In genomic region chr7:77217474-77218185, GRCh38 we compare ENCODE assay signal across 20 cellular contexts. TPM values are rescaled to one million over a fixed set of nuclear protein-coding genes. Genes with fewer than 3 reads are reported as not detected.
A peak's percentile ranks its signal among the peaks of the same experiment; 100 is the strongest.
DNase-seq lines count a peak whose midpoint lies in the region; ATAC-seq and TF ChIP-seq lines count a peak whose summit lies in the region.
"Had no signal": no experiment of that assay in that cellular context is flagged by ENCODE, and none has a peak within 500 bp of the region (broad histone marks: within the 10 kb centered on the region; RNA-seq: fewer than 3 reads in every experiment).

No MANE protein-coding gene starts in this region.

- BruUV-seq in IMR-90 (replicated peaks; lab: Mats Ljungman, UMichigan): no TSS peak

- H3K4me3 Mint-ChIP-seq in mesothelial cell of epicardium: no peak overlapping the region
- H3K4me3 Mint-ChIP-seq: CD8-positive, alpha-beta T cell; HFFc6 had no signal

- H3K4me1 ChIP-seq in IMR-90 (ENCODE audit: control insufficient read depth, insufficient read depth, low read length) (peaks cover 2% of the 10 kb centered on the region; the same call in 1 of the 2 replicates), mucosa of descending colon (ENCODE audit: low read depth) (peaks cover 9% of the 10 kb centered on the region)

- CTCF ChIA-PET in IMR-90 (lab: Yijun Ruan, JAX): interaction anchor here (0.6 kb wide), 2 partner anchors 11 to 25 kb away, joined by 3 to 6 read pairs; no protein-coding TSS in a partner anchor

- no peak overlapping the region for H3K4me2 ChIP-seq in IMR-90 (ENCODE audit: low read depth, low read length)
- H3K4me2 ChIP-seq: KMS-11 had no signal

- H3K18ac ChIP-seq in IMR-90 (ENCODE audit: low read depth, low read length): no peak overlapping the region; the same call in 1 of the 2 replicates

- peaks cover 20% of the 10 kb centered on the region for H3K9me3 Mint-ChIP-seq in mesothelial cell of epicardium

- TF ChIP-seq RAD21 in IMR-90 (IDR thresholded peaks at IDR 0.05; ENCODE audit: low read length): no peak

- H3K36me3 ChIP-seq in IMR-90 (ENCODE audit: control insufficient read depth, insufficient read depth, low read length) (no peaks in the 10 kb centered on the region), mucosa of descending colon (ENCODE audit: low read depth) (no peaks in the 10 kb centered on the region)
- H3K36me3 ChIP-seq: SJCRH30 had no signal

- no peaks in the 10 kb centered on the region for H3K9me3 ChIP-seq in IMR-90 (ENCODE audit: control insufficient read depth, insufficient read depth, low read length)
- H3K9me3 ChIP-seq in mucosa of descending colon: peaks cover 3% of the 10 kb centered on the region

- no peaks in the 10 kb centered on the region for H4K20me1 ChIP-seq in IMR-90 (ENCODE audit: insufficient read depth, low read length)
- H4K20me1 ChIP-seq: BLaER1 treated with 17β-estradiol and CSF1 and Interleukin-3, amounts not matched to agents 10 nM and 100 nM had no signal

- no peak overlapping the region for H4K5ac ChIP-seq in IMR-90 (ENCODE audit: low read depth, low read length)

- H2BK5ac ChIP-seq in IMR-90 (ENCODE audit: low read depth, low read length, poor library complexity, severe bottlenecking): peak overlapping the region; percentile 39

- H2AK5ac ChIP-seq in IMR-90 (ENCODE audit: low read depth, low read length): no peak overlapping the region

- no peak overlapping the region for H2AK9ac ChIP-seq in IMR-90 (replicated peaks; ENCODE audit: low read depth, low read length, poor library complexity)

- TF ChIP-seq POLR2A in IMR-90 (IDR thresholded peaks at IDR 0.05; ENCODE audit: low read depth, low read length) (no peak), erythroblast (IDR thresholded peaks at IDR 0.05; ENCODE audit: low read length) (no peak)

- no peak overlapping the region for H4K8ac ChIP-seq in IMR-90 (ENCODE audit: low read depth in 2 of 2, low read length in 2 of 2)

- H3K36me3 Mint-ChIP-seq in mesothelial cell of epicardium: peaks cover 2% of the 10 kb centered on the region

- H2BK15ac ChIP-seq in IMR-90 (ENCODE audit: low read depth, low read length): no peak overlapping the region

- no peak overlapping the region for H2BK20ac ChIP-seq in IMR-90 (ENCODE audit: low read depth, low read length)

- TF ChIP-seq CTCF in IMR-90 (conservative IDR thresholded peaks at IDR 0.05; ENCODE audit: low read depth, low read length) (no peak), mucosa of descending colon (IDR thresholded peaks at IDR 0.05) (no peak), mesothelial cell of epicardium (IDR thresholded peaks at IDR 0.05; ENCODE audit: unreplicated experiment) (no peak)

- H3K4me3 ChIP-seq in IMR-90 (ENCODE audit: insufficient read depth, low read depth, low read length) (no peak overlapping the region), mucosa of descending colon (no peak overlapping the region)
- H3K4me3 ChIP-seq: BLaER1 treated with 17β-estradiol and CSF1 and Interleukin-3, amounts not matched to agents 10 nM and 100 nM; SJCRH30 had no signal

- no peak overlapping the region for H3K23ac ChIP-seq in IMR-90 (ENCODE audit: low read depth, low read length)

- no peak overlapping the region for H2BK120ac ChIP-seq in IMR-90 (ENCODE audit: low read depth, low read length)

- H3K27me3 ChIP-seq in IMR-90 (ENCODE audit: control insufficient read depth, insufficient read depth, low read length): no peaks in the 10 kb centered on the region
- H3K27me3 ChIP-seq: BLaER1 treated with 17β-estradiol and CSF1 and Interleukin-3, amounts not matched to agents 10 nM and 100 nM; SJCRH30 had no signal

- H3K9ac ChIP-seq in IMR-90 (ENCODE audit: low read depth, low read length): no peak overlapping the region
- H3K9ac ChIP-seq: BLaER1 treated with 17β-estradiol and CSF1 and Interleukin-3, amounts not matched to agents 10 nM and 100 nM; KMS-11 had no signal

- in situ Hi-C loops in IMR-90 (cut with MboI; ENCODE audit: low sequenced_read_pairs): no loop called here

- no CpG with 5 or more reads among the region's 2 CpGs for WGBS in IMR-90 (ENCODE audit: extremely low coverage in 2 of 2, insufficient read length in 1 of 2), 2 experiments

- H4K91ac ChIP-seq in IMR-90 (ENCODE audit: insufficient read depth, low read depth, low read length): no peak overlapping the region

- no peak overlapping the region for H3K27ac ChIP-seq in IMR-90 (ENCODE audit: insufficient read depth, low read length)
- H3K27ac ChIP-seq: BLaER1 treated with 17β-estradiol and CSF1 and Interleukin-3, amounts not matched to agents 10 nM and 100 nM; KMS-11; SJCRH30 had no signal

- no peak overlapping the region for H3K56ac ChIP-seq in IMR-90 (ENCODE audit: extremely low read depth, insufficient read depth, low read length)

- POLR2A ChIA-PET in IMR-90 (lab: Charles Lee; ENCODE audit: unreplicated experiment): no interaction called here

- intact Hi-C loops in IMR-90 (cut with micrococcal nuclease) (no loop called here), mucosa of descending colon (cut with DNase I, micrococcal nuclease) (no loop called here)

- H3K27me3 Mint-ChIP-seq in mesothelial cell of epicardium (ENCODE audit: low read depth): no peaks in the 10 kb centered on the region

- H3K9me1 ChIP-seq in IMR-90 (ENCODE audit: insufficient read depth, low read length): peaks cover 3% of the 10 kb centered on the region; the same call in 1 of the 2 replicates

- no peaks in the 10 kb centered on the region for H3K4me1 Mint-ChIP-seq in mesothelial cell of epicardium

- ATAC-seq in IMR-90 (ENCODE audit: low read depth) (peak; percentile 61), esophagus mucosa (peak; percentile 33), mucosa of descending colon (peak; percentile 58), GM19455 (IDR thresholded peaks at IDR 0.05; ENCODE audit: unreplicated experiment) (no peak)
- ATAC-seq: CD8-positive, alpha-beta T cell had no signal

- no peak overlapping the region for H3K4ac ChIP-seq in IMR-90 (ENCODE audit: low read depth, low read length)

- H3K14ac ChIP-seq in IMR-90 (replicated peaks; ENCODE audit: low read depth, low read length): no peak overlapping the region

- DNase-seq in ELR (ENCODE audit: low read depth): peak; percentile 55
- DNase-seq in IMR-90: peak; percentile 61
- DNase-seq in mucosa of descending colon: no peak
- DNase-seq in erythroblast (lab: John Stamatoyannopoulos, UW): no peak
- no peak for DNase-seq in mesothelial cell of epicardium (ENCODE audit: low spot score in 2 of 2, unreplicated experiment in 2 of 2)
- DNase-seq: CD8-positive, alpha-beta T cell; DMS53; EL; HFFc6; NCI-H1417 treated with DMSO at 0.1 percent for 48 hours; NCI-H1930; NCI-H226; NCI-H524 treated with DMSO at 0.1 percent for 48 hours; SJCRH30 had no signal

- no peaks in the 10 kb centered on the region for H3K79me1 ChIP-seq in IMR-90 (ENCODE audit: low read depth in 1 of 2, low read length in 2 of 2)

- H2AFZ ChIP-seq in IMR-90 (replicated peaks; ENCODE audit: low read length, poor library complexity): no peak overlapping the region

- H3K27ac Mint-ChIP-seq in mesothelial cell of epicardium: no peak overlapping the region
- H3K27ac Mint-ChIP-seq: CD8-positive, alpha-beta T cell; HFFc6 had no signal

- dilution Hi-C loops in IMR-90 (cut with HindIII; ENCODE audit: low sequenced_read_pairs, unreplicated experiment): no loop called here

TF ChIP-seq in IMR-90, 13 proteins besides CTCF, POLR2A, EP300 and RAD21:
- no peak for TF ChIP-seq MXI1 (IDR thresholded peaks at IDR 0.05; ENCODE audit: borderline replicate concordance, low read depth, low read length)
- peak; percentile 23; the same call in 1 of the 2 replicates for TF ChIP-seq USF2 (IDR thresholded peaks at IDR 0.05; ENCODE audit: low read depth, low read length)
- TF ChIP-seq CEBPB (IDR thresholded peaks at IDR 0.05; ENCODE audit: low read depth, low read length): peak; percentile 50; the same call in 1 of the 2 replicates

RNA-seq across cellular contexts. Expression of gene FGL2, which starts 18.0 kb away (rescaled TPM):
- total RNA-seq in IMR-90 (2012; rRNA removed): 0.56 and 1.3 TPM in 2 replicates
- 0.32 and 0.47 TPM in 2 replicates for polyA plus RNA-seq in IMR-90 (2012; rRNA removed)
- 0.16 and 0.18 TPM in 2 replicates for polyA plus RNA-seq in IMR-90 (2012; cell fraction: cytosol; rRNA removed)
- 0.10 TPM in 1 of 2 replicates, not detected in the other for polyA plus RNA-seq in IMR-90 (2012; cell fraction: nucleus; rRNA removed; ENCODE audit: low replicate concordance)
- total RNA-seq in esophagus mucosa: 1.6 TPM
- total RNA-seq in mucosa of descending colon: 10 to 100 TPM; 21.3 to 66.3 (median 60.2) TPM
- 0.05 TPM in 1 of 3 replicates, not detected in the others for total RNA-seq in mesothelial cell of epicardium
- total RNA-seq: A673, H4, HFFc6 had no signal

Comparison
In these comparisons a context has a peak if more than half of its experiments do, and no peak if none do; other contexts are left out.
1. DNase-seq: peak in ELR (single experiment) and IMR-90 (single experiment); none in mucosa of descending colon (0 of 3), erythroblast (0 of 2) and mesothelial cell of epicardium (0 of 2).